Comparison of ENCODE assay signal across 30 cellular contexts in genomic region chr2:120034616-120035015, GRCh38.
"Had no signal": no experiment of that assay in that cellular context is flagged by ENCODE, and none has a peak within 500 bp of the region (broad histone marks: within the 10 kb centered on the region; RNA-seq: fewer than 3 reads in every experiment).

No MANE protein-coding gene starts in this region.

- ATAC-seq: left colon; mucosa of descending colon; naive thymus-derived CD4-positive, alpha-beta T cell; natural killer cell treated with Interleukin-12 subunit alpha and Interleukin-12 subunit beta and Interleukin-15 and Interleukin-18, amount 100 ng/mL, for 72 hours; sciatic nerve; stimulated activated naive B cell treated with anti-CD40 and anti-IgM and Interleukin-4, amounts not matched to agents 10 μg/mL and 1 μg/mL and 100 μg/mL, for 72 hours; stimulated activated naive CD8-positive, alpha-beta T cell treated with anti-CD3 and anti-CD28 coated beads, Interleukin-15, Interleukin-2, amounts not matched to agents 100 U/mL and 50 U/mL, for 24 hours had no signal

- H3K4me1 ChIP-seq: pancreas, psoas muscle, right atrium auricular region, testis, transverse colon, upper lobe of left lung, vagina had no signal

- H3K36me3 Mint-ChIP-seq: natural killer cell treated with Interleukin-12 subunit alpha and Interleukin-12 subunit beta and Interleukin-15 and Interleukin-18, amount 100 ng/mL, for 72 hours had no signal

- H3K4me3 ChIP-seq: left ventricle myocardium inferior, lung, mucosa of descending colon, pancreas, psoas muscle, right atrium auricular region, skin epidermis, stomach, testis, thyroid gland, transverse colon, upper lobe of left lung, vagina had no signal

- H3K27me3 ChIP-seq: pancreas, right atrium auricular region, stomach, testis, thyroid gland, transverse colon, upper lobe of left lung, vagina had no signal

- DNase-seq: hypothalamus; immature natural killer cell; kidney; left colon; left ventricle myocardium inferior; midbrain; mucosa of descending colon; naive thymus-derived CD4-positive, alpha-beta T cell; nucleus accumbens; pancreas; posterior cingulate gyrus; psoas muscle; stimulated activated CD4-positive, alpha-beta T cell treated with anti-CD3 and anti-CD28 coated beads, Interleukin-12 subunit alpha, Interleukin-12 subunit beta, amount 100 ng/mL, for 4 hours; stimulated activated CD4-positive, alpha-beta T cell treated with anti-CD3 and anti-CD28 coated beads, Interleukin-15, amount 100 ng/mL, for 24 hours; stimulated activated CD4-positive, alpha-beta T cell treated with anti-CD3 and anti-CD28 coated beads, Interleukin-2, amount 100 ng/mL, for 24 hours; stimulated activated CD4-positive, alpha-beta T cell treated with anti-CD3 and anti-CD28 coated beads, Interleukin-4, amount 100 ng/mL, for 1 hour; stimulated activated naive B cell treated with anti-CD40 and anti-IgM and Interleukin-4, amounts not matched to agents 10 μg/mL and 1 μg/mL and 100 μg/mL, for 72 hours; stimulated activated naive CD8-positive, alpha-beta T cell treated with anti-CD3 and anti-CD28 coated beads, Interleukin-15, Interleukin-2, amounts not matched to agents 100 U/mL and 50 U/mL, for 24 hours; stomach; testis; transverse colon; upper lobe of left lung had no signal

- H3K27me3 Mint-ChIP-seq: stimulated activated naive B cell treated with anti-CD40 and anti-IgM and Interleukin-4, amounts not matched to agents 10 μg/mL and 1 μg/mL and 100 μg/mL, for 72 hours had no signal

- H3K27ac ChIP-seq: left ventricle myocardium inferior, pancreas, psoas muscle, right atrium auricular region, skin epidermis, stomach, testis, thyroid gland, transverse colon, upper lobe of left lung, vagina had no signal

- H3K9me3 Mint-ChIP-seq: natural killer cell treated with Interleukin-12 subunit alpha and Interleukin-12 subunit beta and Interleukin-15 and Interleukin-18, amount 100 ng/mL, for 72 hours had no signal

- H3K4me3 Mint-ChIP-seq: immature natural killer cell; naive thymus-derived CD4-positive, alpha-beta T cell; natural killer cell treated with Interleukin-12 subunit alpha and Interleukin-12 subunit beta and Interleukin-15 and Interleukin-18, amount 100 ng/mL, for 72 hours; neural crest cell; stimulated activated naive B cell treated with anti-CD40 and anti-IgM and Interleukin-4, amounts not matched to agents 10 μg/mL and 1 μg/mL and 100 μg/mL, for 72 hours had no signal

- H3K9me3 ChIP-seq: left ventricle myocardium inferior, mucosa of descending colon, pancreas, psoas muscle, right atrium auricular region, stomach, testis, thyroid gland, transverse colon, upper lobe of left lung, vagina had no signal

- H3K36me3 ChIP-seq: left ventricle myocardium inferior, pancreas, right atrium auricular region, stomach, thyroid gland, transverse colon, upper lobe of left lung, vagina had no signal

- H3K27ac Mint-ChIP-seq: immature natural killer cell; naive thymus-derived CD4-positive, alpha-beta T cell; natural killer cell treated with Interleukin-12 subunit alpha and Interleukin-12 subunit beta and Interleukin-15 and Interleukin-18, amount 100 ng/mL, for 72 hours; stimulated activated naive B cell treated with anti-CD40 and anti-IgM and Interleukin-4, amounts not matched to agents 10 μg/mL and 1 μg/mL and 100 μg/mL, for 72 hours had no signal
